ENCODE assay signal across 32 cellular contexts in genomic region chr12:97471194-97471593, GRCh38. TPM values are rescaled to one million over a fixed set of nuclear protein-coding genes. Genes with fewer than 3 reads are reported as not detected.
"Had no signal": no experiment of that assay in that cellular context is flagged by ENCODE, and none has a peak within 500 bp of the region (broad histone marks: within the 10 kb centered on the region; RNA-seq: fewer than 3 reads in every experiment).

No MANE protein-coding gene starts in this region.

- H3K27ac Mint-ChIP-seq: activated naive CD8-positive, alpha-beta T cell; activated T-helper 2 cell treated with anti-CD3 and anti-CD28 coated beads, Interferon-gamma antibody, Interleukin-2, Interleukin-4, amounts not matched to agents 10 μg/mL and 5 μg/mL and 100 μg/mL, durations not matched to agents 14 hours and 24 hours and 36 hours; immature natural killer cell; mesothelial cell of epicardium; natural killer cell; stimulated activated naive B cell treated with anti-CD40 and anti-IgM and Interleukin-4, amounts not matched to agents 10 μg/mL and 1 μg/mL and 100 μg/mL, for 72 hours; T-helper 2 cell treated with Interferon-gamma antibody and Interleukin-4, amounts not matched to agents 5 μg/mL and 100 μg/mL, for 36 hours had no signal

- H3K27ac ChIP-seq: adrenal gland, ascending aorta, coronary artery, left lung, neutrophil, ovary, prostate gland, vagina, WERI-Rb-1 had no signal

- DNase-seq: activated CD4-positive, alpha-beta T cell treated with anti-CD3 and anti-CD28 coated beads for 1 hour; activated CD8-positive, alpha-beta memory T cell treated with anti-CD3 and anti-CD28 coated beads, Interleukin-2, amount 50 U/mL, for 48 hours; activated naive CD4-positive, alpha-beta T cell; activated T-cell treated with anti-CD3 and anti-CD28 coated beads, Interleukin-2, amount 50 U/mL, for 4 hours; adrenal gland; cerebellar nuclear complex; erythroblast; foreskin fibroblast; heart right ventricle; immature natural killer cell; kidney glomerular epithelial cell; left lung; natural killer cell; ovary; stimulated activated CD4-positive, alpha-beta T cell treated with anti-CD3 and anti-CD28 coated beads, Interleukin-2, amount 100 ng/mL, for 48 hours; stimulated activated CD8-positive, alpha-beta memory T cell treated with anti-CD3 and anti-CD28 coated beads, Interleukin-4, amount 100 ng/mL, for 48 hours; stimulated activated naive B cell treated with anti-CD40 and anti-IgM and Interleukin-4, amounts not matched to agents 10 μg/mL and 1 μg/mL and 100 μg/mL, for 72 hours; trophoblast cell; WERI-Rb-1 had no signal

- H3K36me3 ChIP-seq: adrenal gland, ascending aorta, heart right ventricle, left lung, neutrophil, ovary, prostate gland, vagina, WERI-Rb-1 had no signal

- H3K4me1 Mint-ChIP-seq: immature natural killer cell, natural killer cell had no signal

- H3K4me3 ChIP-seq: adrenal gland, ascending aorta, coronary artery, heart right ventricle, left lung, lung, ovary, prostate gland, vagina had no signal

- FAIRE-seq: endometrium had no signal

- H3K27me3 ChIP-seq: adrenal gland, ascending aorta, left lung, ovary, vagina had no signal

- H3K4me1 ChIP-seq: adrenal gland, ascending aorta, heart right ventricle, left lung, prostate gland, vagina had no signal

- H3K9me3 ChIP-seq: adrenal gland, ascending aorta, heart right ventricle, left lung, neutrophil, ovary, prostate gland, vagina had no signal

- H3K9me3 Mint-ChIP-seq: activated T-cell treated with anti-CD3 and anti-CD28 coated beads, Interleukin-2, amount 50 U/mL, for 4 hours; activated T-helper 2 cell treated with anti-CD3 and anti-CD28 coated beads, Interferon-gamma antibody, Interleukin-2, Interleukin-4, amounts not matched to agents 10 μg/mL and 5 μg/mL and 100 μg/mL, durations not matched to agents 14 hours and 24 hours and 36 hours; mesothelial cell of epicardium; natural killer cell; stimulated activated naive B cell treated with anti-CD40 and anti-IgM and Interleukin-4, amounts not matched to agents 10 μg/mL and 1 μg/mL and 100 μg/mL, for 72 hours; T-helper 2 cell treated with Interferon-gamma antibody and Interleukin-4, amounts not matched to agents 5 μg/mL and 100 μg/mL, for 36 hours had no signal

- H3K4me3 Mint-ChIP-seq: activated naive CD8-positive, alpha-beta T cell; activated T-cell treated with anti-CD3 and anti-CD28 coated beads, Interleukin-2, amount 50 U/mL, for 4 hours; immature natural killer cell; mesothelial cell of epicardium; natural killer cell; stimulated activated naive B cell treated with anti-CD40 and anti-IgM and Interleukin-4, amounts not matched to agents 10 μg/mL and 1 μg/mL and 100 μg/mL, for 72 hours; T-helper 2 cell treated with Interferon-gamma antibody and Interleukin-4, amounts not matched to agents 5 μg/mL and 100 μg/mL, for 36 hours had no signal

- H3K36me3 Mint-ChIP-seq: activated naive CD8-positive, alpha-beta T cell; immature natural killer cell; mesothelial cell of epicardium; natural killer cell; stimulated activated naive B cell treated with anti-CD40 and anti-IgM and Interleukin-4, amounts not matched to agents 10 μg/mL and 1 μg/mL and 100 μg/mL, for 72 hours had no signal

RNA-seq across cellular contexts. Expression of gene RMST, which starts 8.6 kb away (rescaled TPM):
- total RNA-seq: activated CD8-positive, alpha-beta memory T cell treated with anti-CD3 and anti-CD28 coated beads for 36 hours; activated T-cell treated with anti-CD3 and anti-CD28 coated beads, Interleukin-2, amount 50 U/mL, for 4 hours; activated T-helper 2 cell treated with anti-CD3 and anti-CD28 coated beads, Interferon-gamma antibody, Interleukin-2, Interleukin-4, amounts not matched to agents 10 μg/mL and 5 μg/mL and 100 μg/mL, durations not matched to agents 14 hours and 24 hours and 36 hours; fibroblast of lung; natural killer cell had no signal
- polyA plus RNA-seq: fibroblast of lung, immature natural killer cell, ovary had no signal
